ENCODE assay signal across 8 cellular contexts in the genomic region with DNA sequence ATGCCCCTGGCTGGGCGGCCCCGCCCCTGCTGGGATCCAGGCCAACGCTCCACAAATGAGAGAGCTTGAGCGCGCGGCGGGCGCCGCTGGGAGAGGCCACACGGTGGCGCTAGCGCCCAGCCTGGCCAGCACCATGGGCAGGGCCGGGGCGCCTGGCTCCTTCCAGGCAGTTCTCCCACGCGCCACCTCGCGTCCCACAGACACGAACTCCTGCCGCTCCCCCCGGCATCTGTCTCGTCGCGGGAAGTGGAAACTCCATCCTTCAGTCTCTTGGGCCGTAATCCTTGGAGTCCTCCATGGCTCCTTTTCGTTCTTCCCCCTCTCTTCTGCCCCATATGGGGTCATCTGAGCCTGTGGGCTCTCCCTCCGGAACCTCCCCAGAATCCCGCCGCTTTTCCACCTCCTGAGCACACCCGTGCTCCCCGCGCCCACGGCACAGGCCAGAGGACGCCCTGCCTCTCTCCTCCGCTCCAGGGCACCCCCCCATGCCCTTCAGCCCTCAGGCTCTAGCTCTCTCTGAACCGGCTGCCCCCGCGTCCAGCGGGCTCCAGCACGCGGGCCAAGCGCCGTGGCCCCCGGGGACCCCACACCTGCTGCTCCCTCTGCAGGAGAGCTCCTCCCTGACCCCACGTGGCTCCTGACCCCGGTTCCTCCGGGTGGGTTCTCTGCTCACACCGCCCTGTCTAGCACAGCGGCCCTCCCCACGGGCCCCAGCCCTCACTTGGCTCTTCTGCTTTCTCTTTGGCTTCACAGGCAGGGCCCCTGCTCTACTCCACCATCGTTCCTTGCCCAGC. TPM values are rescaled to one million over a fixed set of nuclear protein-coding genes. Genes with fewer than 3 reads are reported as not detected.
DNase-seq lines count a peak whose midpoint lies in the region; ATAC-seq and TF ChIP-seq lines count a peak whose summit lies in the region.

No MANE protein-coding gene starts in this region.

- TF ChIP-seq CTCF in GM10266 (IDR thresholded peaks at IDR 0.05; ENCODE audit: control insufficient read depth, insufficient read depth, low read depth, missing control alignments) (peak; percentile 94), chondrocyte (IDR thresholded peaks at IDR 0.05) (peak; percentile 90)

- H3K4me1 Mint-ChIP-seq in chondrocyte (ENCODE audit: low read depth), result peaks cover 22% of the 10 kb centered on the region

- no peaks in the 10 kb centered on the region for H3K27me3 Mint-ChIP-seq in chondrocyte (ENCODE audit: low read depth)

- DNase-seq in GM10266 (ENCODE audit: extremely low spot score), result peak; percentile 93
- peak; percentile 88 for DNase-seq in NCI-H2171 treated with DMSO at 0.1 percent for 48 hours (lab: John Stamatoyannopoulos, UW)
- peak; percentile 16 to 42 (median 22) for DNase-seq in activated CD4-positive, CD25-positive, alpha-beta regulatory T cell (lab: John Stamatoyannopoulos, UW)
- DNase-seq in chondrocyte (ENCODE audit: low spot score), result no peak
- peak; percentile 57 for DNase-seq in kidney glomerular epithelial cell (lab: John Stamatoyannopoulos, UW)
- peak; percentile 49 to 73 (median 57) for DNase-seq in stimulated activated CD4-positive, alpha-beta T cell treated with anti-CD3 and anti-CD28 coated beads, Interleukin-12 subunit alpha, Interleukin-12 subunit beta, amount 100 ng/mL, for 48 hours (ENCODE audit: low read depth in 2 of 3, low spot score in 1 of 3)
- no peak for DNase-seq in NK-92 treated with Interleukin-12 subunit alpha and Interleukin-12 subunit beta, amount 100 ng/mL, for 24 hours (lab: John Stamatoyannopoulos, UW)

- H3K9me3 Mint-ChIP-seq in chondrocyte (ENCODE audit: low read depth), result no peaks in the 10 kb centered on the region

- no peak overlapping the region for H3K27ac Mint-ChIP-seq in chondrocyte (ENCODE audit: unreplicated experiment)

- peak; percentile 56 for ATAC-seq in HG02943 (IDR thresholded peaks at IDR 0.05; ENCODE audit: low read depth, unreplicated experiment)

- H3K36me3 Mint-ChIP-seq in chondrocyte (ENCODE audit: low read depth), result peaks cover 2% of the 10 kb centered on the region

- peak overlapping the region; percentile 73 for H3K4me3 Mint-ChIP-seq in chondrocyte (ENCODE audit: unreplicated experiment)

RNA-seq across cellular contexts. Expression of a gene that starts 31.9 kb away (rescaled TPM):
- total RNA-seq in chondrocyte, result 0.38 to 4.2 TPM (median 0.80 TPM) in 3 replicates

Comparison
In these comparisons a context has a peak if more than half of its experiments do, and no peak if none do; other contexts are left out.
1. DNase-seq: peak in GM10266 (single experiment), NCI-H2171 treated with DMSO at 0.1 percent for 48 hours (single experiment), activated CD4-positive, CD25-positive, alpha-beta regulatory T cell (4 of 4), kidney glomerular epithelial cell (single experiment) and stimulated activated CD4-positive, alpha-beta T cell treated with anti-CD3 and anti-CD28 coated beads, Interleukin-12 subunit alpha, Interleukin-12 subunit beta, amount 100 ng/mL, for 48 hours (3 of 3); none in chondrocyte (single experiment) and NK-92 treated with Interleukin-12 subunit alpha and Interleukin-12 subunit beta, amount 100 ng/mL, for 24 hours (single experiment).